25 cellular contexts compared by ENCODE assay signal in the genomic region with DNA sequence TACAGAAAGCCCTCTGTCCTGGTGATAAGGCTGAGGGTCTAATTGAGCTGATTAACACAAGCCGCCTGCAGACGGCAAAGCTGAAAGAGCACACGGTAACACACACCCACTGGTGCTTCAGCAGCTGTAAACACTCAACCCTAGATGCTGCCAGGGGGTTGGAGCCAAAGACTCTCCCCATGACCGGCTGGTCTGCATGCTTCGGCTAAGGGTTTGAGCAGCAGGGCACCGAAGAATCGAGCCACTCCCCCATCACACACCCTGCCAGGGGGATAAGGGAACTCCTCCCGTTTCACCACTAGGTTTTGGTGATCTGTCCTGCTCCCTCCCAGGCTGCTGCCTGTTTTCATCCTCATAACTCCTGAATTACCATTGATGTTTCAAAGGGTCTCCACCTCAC.
"Had no signal": no experiment of that assay in that cellular context is flagged by ENCODE, and none has a peak within 500 bp of the region (broad histone marks: within the 10 kb centered on the region; RNA-seq: fewer than 3 reads in every experiment).

No MANE protein-coding gene starts in this region.

- ATAC-seq: HepG2, PC-3, Right ventricle myocardium inferior, SK-N-SH treated with all-trans-retinoic acid at 6 μM for 48 hours had no signal

- H3K27ac ChIP-seq: Peyer's patch, SJCRH30 had no signal

- H3K9me3 ChIP-seq: MG63, Peyer's patch, SJCRH30 had no signal

- H3K4me3 ChIP-seq: MG63, Peyer's patch, SJCRH30 had no signal

- DNase-seq: IMR-90; Karpas-422; KG1; MG63; NCI-H1092; NCI-H1105 treated with DMSO at 0.1 percent for 48 hours; NCI-H1417 treated with DMSO at 0.1 percent for 48 hours; NCI-H146; NCI-H1694 treated with DMSO at 0.1 percent for 48 hours; NCI-H1930; NCI-H2081; NCI-H2107; NCI-H2227 treated with DMSO at 0.1 percent for 48 hours; NCI-H446; NCI-H510A; NCI-H526; NCI-H82; NK-92 treated with Interleukin-12 subunit alpha and Interleukin-12 subunit beta, amount 100 ng/mL, for 24 hours; PC-3; Peyer's patch; SHP77 treated with DMSO at 0.1 percent for 48 hours; SJCRH30 had no signal

- H3K4me1 ChIP-seq: SJCRH30 had no signal

- H3K36me3 ChIP-seq: MG63, Peyer's patch had no signal

- H3K27me3 ChIP-seq: MG63, Peyer's patch, SJCRH30 had no signal
